ENCODE assay signal across 8 cellular contexts in the genomic region with DNA sequence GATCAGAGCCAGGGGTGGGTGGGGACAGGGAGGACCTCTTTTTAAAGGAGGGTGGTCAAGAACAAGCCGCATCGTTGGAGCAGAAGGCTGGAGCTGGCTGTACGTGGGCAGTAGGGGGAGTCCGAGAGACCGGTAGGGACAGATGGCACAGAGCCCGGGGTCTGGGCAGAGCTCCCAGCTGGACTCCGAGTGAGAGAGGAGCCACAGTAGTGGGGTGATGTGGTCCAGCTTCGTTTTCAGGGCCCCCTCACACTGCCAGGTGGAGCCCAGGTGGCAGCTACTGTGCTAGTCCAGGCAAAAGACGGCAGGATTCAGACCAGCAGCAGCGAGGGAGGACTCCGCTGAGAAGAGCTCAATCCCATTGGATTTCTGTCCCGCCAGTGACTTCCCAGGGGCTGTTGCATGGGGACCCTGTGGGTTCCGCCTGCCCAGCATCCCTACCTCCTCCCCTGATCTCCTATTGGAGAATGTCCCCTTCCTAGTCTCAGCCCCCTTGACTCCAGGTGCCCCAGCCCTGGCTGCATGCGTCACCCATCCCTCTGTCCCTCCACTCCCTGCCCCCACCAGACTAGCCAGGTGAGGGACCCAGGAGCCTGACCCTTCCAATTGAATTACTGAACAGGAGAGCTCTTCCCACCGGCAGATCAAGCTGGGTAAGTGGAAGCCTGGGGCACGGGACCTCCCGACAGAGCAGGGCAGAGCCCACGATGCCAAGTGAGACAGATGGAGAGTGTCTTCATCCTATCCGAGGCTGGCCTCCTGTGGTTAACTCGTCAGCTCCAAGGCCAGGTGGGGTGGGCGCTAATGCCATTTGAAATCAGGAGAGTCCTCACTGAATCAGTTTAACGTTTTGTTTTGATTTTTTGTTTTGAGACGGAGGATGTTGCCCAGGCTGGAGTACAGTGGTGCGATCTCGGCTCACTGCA. TPM values are rescaled to one million over a fixed set of nuclear protein-coding genes. Genes with fewer than 3 reads are reported as not detected.
DNase-seq lines count a peak whose midpoint lies in the region; ATAC-seq, FAIRE-seq and TF ChIP-seq lines count a peak whose summit lies in the region.

No MANE protein-coding gene starts in this region.

- H3K4me1 ChIP-seq in SJSA1 (replicated peaks) (peaks cover 12% of the 10 kb centered on the region), endodermal cell (ENCODE audit: control insufficient read depth, insufficient read depth, low read length) (no peaks in the 10 kb centered on the region)

- peaks cover 16% of the 10 kb centered on the region for H3K36me3 Mint-ChIP-seq in endodermal cell (ENCODE audit: low read depth)

- peaks cover 71% of the 10 kb centered on the region for H3K9me3 Mint-ChIP-seq in endodermal cell

- H3K27me3 ChIP-seq in SJSA1 (replicated peaks) (no peaks in the 10 kb centered on the region), endodermal cell (ENCODE audit: control insufficient read depth, insufficient read depth, low read length, poor library complexity, severe bottlenecking) (no peaks in the 10 kb centered on the region)

- FAIRE-seq in GM18507 (lab: Jason Lieb, UNC): peak; percentile 62

- WGBS in endodermal cell (ENCODE audit: insufficient coverage in 1 of 2, insufficient read length in 1 of 2), 2 experiments: 84 to 88% methylated on average over 6 to 23 of the region's 25 CpGs

- H3K4me3 ChIP-seq in SJSA1 (no peak overlapping the region), endodermal cell (ENCODE audit: low read length) (no peak overlapping the region)

- H3K4me3 Mint-ChIP-seq in endodermal cell: no peak overlapping the region

- TF ChIP-seq CTCF in AG09319 (IDR thresholded peaks at IDR 0.05; ENCODE audit: low read depth, low read length): peak; percentile 59
- peak; percentile 50 for TF ChIP-seq CTCF in endodermal cell (conservative IDR thresholded peaks at IDR 0.05)

- peaks cover 4% of the 10 kb centered on the region for H3K4me1 Mint-ChIP-seq in endodermal cell

- no peaks in the 10 kb centered on the region for H3K36me3 ChIP-seq in SJSA1
- H3K36me3 ChIP-seq in endodermal cell (ENCODE audit: control insufficient read depth, insufficient read depth, low read length): no peaks in the 10 kb centered on the region

- H3K9me3 ChIP-seq in SJSA1 (replicated peaks) (no peaks in the 10 kb centered on the region), endodermal cell (ENCODE audit: control insufficient read depth, low read length) (no peaks in the 10 kb centered on the region)

- DNase-seq in AG09319 (ENCODE audit: extremely low read depth, low read depth) (peak; percentile 8), GM18507 (ENCODE audit: extremely low spot score, insufficient read length, low read depth) (no peak), SJSA1 (ENCODE audit: low read depth in 1 of 2, low spot score in 2 of 2) (peak; percentile 11 to 62), endodermal cell (no peak), nucleus accumbens (lab: John Stamatoyannopoulos, UW) (peak in 37 of 56 donors; percentile 0 to 76 (median 28)), GM19240 (ENCODE audit: insufficient read length, low spot score) (no peak)

- no peak for ATAC-seq in GM21367 (IDR thresholded peaks at IDR 0.05; ENCODE audit: unreplicated experiment)
- ATAC-seq in HG03175 (IDR thresholded peaks at IDR 0.05; ENCODE audit: unreplicated experiment): no peak

- H3K27ac Mint-ChIP-seq in endodermal cell: no peak overlapping the region

- H3K9ac ChIP-seq in endodermal cell (ENCODE audit: extremely low read depth, low read length, poor library complexity, severe bottlenecking): no peak overlapping the region

- H3K27ac ChIP-seq in SJSA1: no peak overlapping the region
- no peak overlapping the region for H3K27ac ChIP-seq in endodermal cell (ENCODE audit: low read depth, low read length)

- no peaks in the 10 kb centered on the region for H3K27me3 Mint-ChIP-seq in endodermal cell (ENCODE audit: insufficient read depth)

RNA-seq across cellular contexts. Expression of a gene that starts 2.9 kb away (rescaled TPM):
- total RNA-seq in SJSA1 (2014; rRNA removed; shearing (Covaris generic)): 0.63 TPM in 1 of 2 replicates, not detected in the other
- 10 to 100 TPM; 56.0 to 65.0 TPM for total RNA-seq in endodermal cell
- 10.5 TPM for polyA plus RNA-seq in endodermal cell (2013, experiment 1 of 2)
- polyA plus RNA-seq in endodermal cell (2013, experiment 2 of 2): 10.0 TPM

RNA-seq across cellular contexts. Expression of a gene that starts 11.6 kb away (rescaled TPM):
- 119 and 155 TPM in 2 replicates for total RNA-seq in SJSA1 (2014; rRNA removed; shearing (Covaris generic))
- total RNA-seq in endodermal cell: 10 to 100 TPM; 91.6 to 99.3 TPM
- polyA plus RNA-seq in endodermal cell (2013, experiment 1 of 2): 99.4 TPM
- 86.3 TPM for polyA plus RNA-seq in endodermal cell (2013, experiment 2 of 2)

RNA-seq across cellular contexts. Expression of a gene that starts 18.7 kb away (rescaled TPM):
- not detected in 2 replicates for total RNA-seq in SJSA1 (2014; rRNA removed; shearing (Covaris generic))
- not detected for total RNA-seq in endodermal cell
- polyA plus RNA-seq in endodermal cell (2013, experiment 1 of 2): not detected
- polyA plus RNA-seq in endodermal cell (2013, experiment 2 of 2): not detected

RNA-seq across cellular contexts. Expression of a gene that starts 21.2 kb away (rescaled TPM):
- 0.11 TPM in 1 of 2 replicates, not detected in the other for total RNA-seq in SJSA1 (2014; rRNA removed; shearing (Covaris generic))
- 10 to 100 TPM; 12.0 to 17.5 TPM for total RNA-seq in endodermal cell
- polyA plus RNA-seq in endodermal cell (2013, experiment 1 of 2): 9.5 TPM
- 7.5 TPM for polyA plus RNA-seq in endodermal cell (2013, experiment 2 of 2)

RNA-seq across cellular contexts. Expression of a gene that starts 37.2 kb away (rescaled TPM):
- 0.05 TPM in 1 of 2 replicates, not detected in the other for total RNA-seq in SJSA1 (2014; rRNA removed; shearing (Covaris generic))
- 10 to 100 TPM in 1 of 2 donors, 1 to 10 TPM in 1; 7.5 to 29.0 TPM for total RNA-seq in endodermal cell
- 42.4 TPM for polyA plus RNA-seq in endodermal cell (2013, experiment 1 of 2)
- 36.6 TPM for polyA plus RNA-seq in endodermal cell (2013, experiment 2 of 2)

Comparison
In these comparisons a context has a peak if more than half of its experiments do, and no peak if none do; other contexts are left out.
1. DNase-seq: peak in AG09319 (single experiment), SJSA1 (2 of 2) and nucleus accumbens (37 of 56); none in GM18507 (single experiment), endodermal cell (single experiment) and GM19240 (single experiment).
2. RNA of a gene that starts 2.9 kb away (total RNA-seq): 56.0 to 65.0 TPM in endodermal cell; 0.63 TPM in SJSA1; every median in the first group is over 10 times any median in the second.